ENCODE assay signal across 8 cellular contexts in genomic region chr20:62405108-62405980, GRCh38. TPM values are rescaled to one million over a fixed set of nuclear protein-coding genes. Genes with fewer than 3 reads are reported as not detected.
A peak's percentile ranks its signal among the peaks of the same experiment; 100 is the strongest.
DNase-seq lines count a peak whose midpoint lies in the region; ATAC-seq and TF ChIP-seq lines count a peak whose summit lies in the region.

No MANE protein-coding gene starts in this region.

- H3K9me2 ChIP-seq in MM.1S (replicated peaks; ENCODE audit: insufficient read depth, low read length) = no peaks in the 10 kb centered on the region

- H3K36me3 ChIP-seq in MM.1S (replicated peaks; ENCODE audit: insufficient read depth, low read length) (no peaks in the 10 kb centered on the region), upper lobe of left lung (no peaks in the 10 kb centered on the region)

- peak overlapping the region in 4 of 5 experiments; percentile 20 to 94 (median 86) for H3K27ac Mint-ChIP-seq in brain

- no peaks in the 10 kb centered on the region for H3K27me3 Mint-ChIP-seq in brain

- H3K4me3 Mint-ChIP-seq in brain = peak overlapping the region; percentile 77 to 87 (median 84)

- no peaks in the 10 kb centered on the region for H3K36me3 Mint-ChIP-seq in brain

- TF ChIP-seq EP300 in upper lobe of left lung (IDR thresholded peaks at IDR 0.05) = no peak

- H3K27ac ChIP-seq in MM.1S (ENCODE audit: low read length) (no peak overlapping the region), upper lobe of left lung (no peak overlapping the region)

- peak overlapping the region; percentile 92; the same call in 1 of the 2 replicates for H3K4me3 ChIP-seq in MM.1S (ENCODE audit: low read length)
- H3K4me3 ChIP-seq in upper lobe of left lung = peak overlapping the region in 1 of 4 donors; percentile 72

- peaks cover 14% of the 10 kb centered on the region for H3K4me1 ChIP-seq in MM.1S (ENCODE audit: low read length)
- peaks cover 26 to 36% (median 31%) of the 10 kb centered on the region in 4 donors for H3K4me1 ChIP-seq in upper lobe of left lung

- H3K27me3 ChIP-seq in MM.1S (replicated peaks; ENCODE audit: insufficient read depth, low read length) (no peaks in the 10 kb centered on the region), upper lobe of left lung (no peaks in the 10 kb centered on the region)

- H3F3A ChIP-seq in MM.1S (ENCODE audit: insufficient read depth, low read length) = no peaks in the 10 kb centered on the region

- H3K9me3 Mint-ChIP-seq in brain = peaks cover 0 to 3% (median 0%) of the 10 kb centered on the region in 5 experiments

- DNase-seq in ELR (ENCODE audit: low read depth) (peak; percentile 69), MM.1S (no peak), left kidney (ENCODE audit: low read depth, low spot score) (peak; percentile 67), upper lobe of left lung (peak; percentile 52 to 70), NCI-H774 (lab: John Stamatoyannopoulos, UW) (no peak), mesenteric fat pad (ENCODE audit: low spot score) (no peak)

- 67 to 69% methylated on average over 17 to 22 of the region's 23 CpGs for WGBS in upper lobe of left lung, 2 donors

- H3K4me1 Mint-ChIP-seq in brain = peaks cover 45% of the 10 kb centered on the region

- peak; percentile 27 for TF ChIP-seq CTCF in MM.1S (IDR thresholded peaks at IDR 0.05; ENCODE audit: low read length)
- TF ChIP-seq CTCF in brain (conservative IDR thresholded peaks at IDR 0.05) = peak; percentile 48 to 70
- peak; percentile 38 to 79 (median 54) for TF ChIP-seq CTCF in upper lobe of left lung (IDR thresholded peaks at IDR 0.05)

- no peak overlapping the region for H2AFZ ChIP-seq in MM.1S (ENCODE audit: low read length)

- H3K79me2 ChIP-seq in MM.1S (ENCODE audit: low read length) = peaks cover 30% of the 10 kb centered on the region

- peak overlapping the region; percentile 85; the same call in 1 of the 2 replicates for H3K4me2 ChIP-seq in MM.1S (ENCODE audit: low read depth, low read length)

- TF ChIP-seq POLR2A in upper lobe of left lung (IDR thresholded peaks at IDR 0.05) = no peak

- no peaks in the 10 kb centered on the region for H3K9me3 ChIP-seq in MM.1S (replicated peaks; ENCODE audit: insufficient read depth, low read length)
- no peaks in the 10 kb centered on the region for H3K9me3 ChIP-seq in upper lobe of left lung

- H4K20me1 ChIP-seq in MM.1S (ENCODE audit: insufficient read depth, low read length) = no peaks in the 10 kb centered on the region

- ATAC-seq in upper lobe of left lung (ENCODE audit: low FRiP score in 2 of 2) = peak in 1 of 2 donors; percentile 6
- no peak for ATAC-seq in HG03460 (IDR thresholded peaks at IDR 0.05; ENCODE audit: unreplicated experiment)

- peak overlapping the region; percentile 88; the same call in 1 of the 2 replicates for H3K9ac ChIP-seq in MM.1S (ENCODE audit: low read length)

RNA-seq across cellular contexts. Expression of gene CABLES2, which starts 1.7 kb away (rescaled TPM):
- polyA plus RNA-seq in brain (ENCODE audit: insufficient read depth, low read depth, low replicate concordance) = 12.0 TPM
- total RNA-seq in upper lobe of left lung (1 to 10 TPM; 2.2 to 5.2 (median 4.0) TPM), mesenteric fat pad (2.3 TPM)

RNA-seq across cellular contexts. Expression of gene RPS21, which starts 18.4 kb away (rescaled TPM):
- 5,928 TPM for polyA plus RNA-seq in brain (ENCODE audit: insufficient read depth, low read depth, low replicate concordance)
- total RNA-seq in upper lobe of left lung (1,000 to 10,000 TPM in 3 of 6 donors, 100 to 1,000 TPM in 2, 10 to 100 TPM in 1; 94.6 to 1,381 (median 998) TPM), mesenteric fat pad (856 TPM)

RNA-seq across cellular contexts. Expression of gene RBBP8NL, which starts 22.0 kb away (rescaled TPM):
- 0.92 TPM for polyA plus RNA-seq in brain (ENCODE audit: insufficient read depth, low read depth, low replicate concordance)
- total RNA-seq in upper lobe of left lung (1 to 10 TPM in 4 of 6 donors, under 1 TPM in 1, not detected in 1; 0.51 to 6.3 (median 1.9) TPM), mesenteric fat pad (not detected)

RNA-seq across cellular contexts. Expression of gene LAMA5, which starts 38.2 kb away (rescaled TPM):
- polyA plus RNA-seq in brain (ENCODE audit: insufficient read depth, low read depth, low replicate concordance) = 17.5 TPM
- total RNA-seq in upper lobe of left lung (1,000 to 10,000 TPM in 1 of 6 donors, 100 to 1,000 TPM in 5; 176 to 1,019 (median 307) TPM), mesenteric fat pad (126 TPM)

Comparison
In these comparisons a context has a peak if more than half of its experiments do, and no peak if none do; other contexts are left out.
1. DNase-seq: peak in ELR (single experiment), left kidney (single experiment) and upper lobe of left lung (2 of 2); none in MM.1S (single experiment), NCI-H774 (single experiment) and mesenteric fat pad (single experiment).
2. Peak in every context shown above with its lines, with median percentiles within 50 percentile points of each other: CTCF ChIP-seq.